14 cellular contexts compared by ENCODE assay signal in the genomic region with DNA sequence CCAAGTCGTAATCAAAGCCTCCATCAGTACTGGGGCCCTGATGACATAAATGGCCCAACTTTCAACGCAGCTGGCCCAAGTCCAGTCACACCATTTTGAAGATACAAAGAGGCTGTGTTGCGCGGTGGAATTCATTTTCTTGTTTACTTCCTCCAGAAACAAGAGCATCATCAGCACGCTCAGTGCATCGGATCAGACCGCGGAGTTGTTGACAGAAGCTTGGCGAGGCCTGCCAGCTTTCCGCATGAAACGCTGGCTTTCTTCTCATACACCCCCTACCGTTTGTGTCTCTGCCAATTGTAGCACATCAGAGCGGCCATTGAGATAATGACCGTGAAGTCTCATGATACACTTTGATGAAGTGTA.
DNase-seq lines count a peak whose midpoint lies in the region; ATAC-seq lines count a peak whose summit lies in the region.
"Had no signal": no experiment of that assay in that cellular context is flagged by ENCODE, and none has a peak within 500 bp of the region (broad histone marks: within the 10 kb centered on the region; RNA-seq: fewer than 3 reads in every experiment).

No MANE protein-coding gene starts in this region.

- ATAC-seq in left ventricle myocardium superior (peak; percentile 98), HG03175 (IDR thresholded peaks at IDR 0.05; ENCODE audit: unreplicated experiment) (no peak), GM19324 (IDR thresholded peaks at IDR 0.05; ENCODE audit: low FRiP score, unreplicated experiment) (no peak)
- ATAC-seq: activated CD4-positive, CD25-positive, alpha-beta regulatory T cell treated with anti-CD3 and anti-CD28 coated beads, Interleukin-2, amount 50 U/mL, for 24 hours; effector memory CD8-positive, alpha-beta T cell; pancreas had no signal

- intact Hi-C loops in left ventricle myocardium superior (cut with micrococcal nuclease) = no loop called here
- intact Hi-C loops in posterior vena cava (cut with DNase I) = no loop called here

- DNase-seq in NCI-H1105 treated with DMSO at 0.1 percent for 48 hours (lab: John Stamatoyannopoulos, UW) (peak; percentile 85), anterior cingulate cortex (lab: John Stamatoyannopoulos, UW) (peak; percentile 19 to 98 (median 87)), left ventricle myocardium superior (peak; percentile 86), skeletal muscle cell (ENCODE audit: low read depth) (peak; percentile 15), RPMI8226 (no peak), posterior vena cava (ENCODE audit: low spot score) (no peak)
- DNase-seq: activated gamma-delta T cell treated with Interleukin-2 at 50 U/mL for 16 hours; effector memory CD8-positive, alpha-beta T cell; immature natural killer cell; MG63 had no signal

- no peak overlapping the region for H3K4me3 ChIP-seq in skeletal muscle cell (ENCODE audit: low read depth, low read length)
- H3K4me3 ChIP-seq: MG63, pancreas had no signal

Comparison
In these comparisons a context has a peak if more than half of its experiments do, and no peak if none do; other contexts are left out.
1. DNase-seq: peak in NCI-H1105 treated with DMSO at 0.1 percent for 48 hours (single experiment), anterior cingulate cortex (58 of 58), left ventricle myocardium superior (single experiment) and skeletal muscle cell (single experiment); none in RPMI8226 (single experiment) and posterior vena cava (single experiment).